ENCODE assay signal across 8 cellular contexts in the genomic region with DNA sequence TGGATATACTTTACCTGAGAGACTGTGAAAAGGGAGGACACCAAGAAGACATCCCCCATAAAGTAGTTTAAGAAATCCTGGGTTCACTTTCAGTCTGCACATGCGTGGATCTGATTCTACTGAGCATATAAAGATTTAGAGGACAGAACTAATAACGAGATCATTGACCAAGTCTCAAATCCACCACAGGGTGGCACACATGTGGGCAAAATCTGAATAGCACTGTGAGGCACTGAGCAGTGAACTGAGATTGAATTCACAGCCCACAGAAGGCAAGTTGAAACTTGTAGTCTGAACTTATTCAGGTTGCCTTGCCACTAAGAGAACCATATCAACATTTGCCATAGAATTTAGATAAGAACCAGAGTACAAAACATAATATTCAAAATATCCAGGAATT.
A peak's percentile ranks its signal among the peaks of the same experiment; 100 is the strongest.
DNase-seq lines count a peak whose midpoint lies in the region; ATAC-seq and TF ChIP-seq lines count a peak whose summit lies in the region.

No MANE protein-coding gene starts in this region.

- no peaks in the 10 kb centered on the region for H3K4me1 Mint-ChIP-seq in activated naive CD4-positive, alpha-beta T cell treated with anti-CD3 and anti-CD28 coated beads, Interleukin-2, amount 10 ng/mL, durations not matched to agents 7 days and 5 days

- H3K4me3 ChIP-seq in transverse colon: no peak overlapping the region

- H3K27me3 Mint-ChIP-seq in activated naive CD4-positive, alpha-beta T cell treated with anti-CD3 and anti-CD28 coated beads, Interleukin-2, amount 10 ng/mL, durations not matched to agents 7 days and 5 days: no peaks in the 10 kb centered on the region

- in situ Hi-C loops in transverse colon (cut with MboI; ENCODE audit: low pct_ligation_motif_present in 1 of 4, low pct_unique_long_range_greater_than_20kb in 1 of 4, low sequenced_read_pairs in 3 of 4): loop anchor here in 1 of 4 donors (25.0 kb wide), 1 partner anchor 814 kb away; the partner anchor contains the start of gene GRID1

- TF ChIP-seq EP300 in transverse colon (IDR thresholded peaks at IDR 0.05; ENCODE audit: low read depth): no peak

- ATAC-seq in GM18519 (IDR thresholded peaks at IDR 0.05; ENCODE audit: low FRiP score, unreplicated experiment): peak; percentile 92
- ATAC-seq in HG02938 (IDR thresholded peaks at IDR 0.05; ENCODE audit: unreplicated experiment): peak; percentile 67

- no peaks in the 10 kb centered on the region for H3K9me3 ChIP-seq in transverse colon

- no peaks in the 10 kb centered on the region for H3K9me3 Mint-ChIP-seq in activated naive CD4-positive, alpha-beta T cell treated with anti-CD3 and anti-CD28 coated beads, Interleukin-2, amount 10 ng/mL, durations not matched to agents 7 days and 5 days

- H3K36me3 Mint-ChIP-seq in activated naive CD4-positive, alpha-beta T cell treated with anti-CD3 and anti-CD28 coated beads, Interleukin-2, amount 10 ng/mL, durations not matched to agents 7 days and 5 days: no peaks in the 10 kb centered on the region

- TF ChIP-seq POLR2A in transverse colon (IDR thresholded peaks at IDR 0.05): no peak

- H3K4me1 ChIP-seq in transverse colon: no peaks in the 10 kb centered on the region

- H3K27ac Mint-ChIP-seq in activated naive CD4-positive, alpha-beta T cell treated with anti-CD3 and anti-CD28 coated beads, Interleukin-2, amount 10 ng/mL, durations not matched to agents 7 days and 5 days: no peak overlapping the region

- no peaks in the 10 kb centered on the region for H3K27me3 ChIP-seq in transverse colon

- CTCF ChIA-PET in activated naive CD4-positive, alpha-beta T cell treated with anti-CD3 and anti-CD28 coated beads, Interleukin-2, amount 10 ng/mL, durations not matched to agents 7 days and 5 days (lab: Charles Lee): no interaction called here

- 17 to 21% methylated on average over 2 of the region's 2 CpGs for WGBS in transverse colon (ENCODE audit: low coverage in 1 of 2), 2 donors

- peak; percentile 18 to 53 (median 47) for TF ChIP-seq CTCF in transverse colon (IDR thresholded peaks at IDR 0.05)

- DNase-seq in Ammon's horn (ENCODE audit: low spot score) (peak; percentile 88), NCI-H2171 (lab: John Stamatoyannopoulos, UW) (peak; percentile 38), inferior parietal cortex (ENCODE audit: extremely low spot score) (peak; percentile 86), transverse colon (peak; percentile 32), HuH-7 (ENCODE audit: low spot score) (no peak)
- peak; percentile 40 for DNase-seq in activated naive CD4-positive, alpha-beta T cell treated with anti-CD3 and anti-CD28 coated beads, Interleukin-2, amount 10 ng/mL, durations not matched to agents 7 days and 5 days

- H3K27ac ChIP-seq in transverse colon: no peak overlapping the region

- intact Hi-C loops in transverse colon (cut with DNase I; ENCODE audit: low total_unique reads): no loop called here

- H3K36me3 ChIP-seq in transverse colon: no peaks in the 10 kb centered on the region

- H3K4me3 Mint-ChIP-seq in activated naive CD4-positive, alpha-beta T cell treated with anti-CD3 and anti-CD28 coated beads, Interleukin-2, amount 10 ng/mL, durations not matched to agents 7 days and 5 days: no peak overlapping the region
